Comparison of ENCODE assay signal across 12 cellular contexts in genomic region chr2:191103793-191104192, GRCh38.
"Had no signal": no experiment of that assay in that cellular context is flagged by ENCODE, and none has a peak within 500 bp of the region (broad histone marks: within the 10 kb centered on the region; RNA-seq: fewer than 3 reads in every experiment).

No MANE protein-coding gene starts in this region.

- H3K27me3 ChIP-seq: ascending aorta, colonic mucosa, tibial nerve had no signal

- H3K27ac Mint-ChIP-seq: activated CD8-positive, alpha-beta memory T cell treated with anti-CD3 and anti-CD28 coated beads, Interleukin-2, amount 10 ng/mL, durations not matched to agents 7 days and 5 days had no signal

- H3K27ac ChIP-seq: ascending aorta, colonic mucosa, SK-N-MC, skin epidermis, tibial nerve had no signal

- H3K27me3 Mint-ChIP-seq: activated CD8-positive, alpha-beta memory T cell treated with anti-CD3 and anti-CD28 coated beads, Interleukin-2, amount 10 ng/mL, durations not matched to agents 7 days and 5 days; naive thymus-derived CD8-positive, alpha-beta T cell had no signal

- H3K36me3 ChIP-seq: ascending aorta, colonic mucosa, tibial nerve had no signal

- H3K9me3 Mint-ChIP-seq: naive thymus-derived CD8-positive, alpha-beta T cell had no signal

- DNase-seq: activated CD8-positive, alpha-beta memory T cell treated with anti-CD3 and anti-CD28 coated beads, Interleukin-2, amount 10 ng/mL, durations not matched to agents 7 days and 5 days; colonic mucosa; foreskin melanocyte; head of caudate nucleus; naive thymus-derived CD8-positive, alpha-beta T cell; posterior cingulate gyrus; stimulated activated CD4-positive, alpha-beta T cell treated with anti-CD3 and anti-CD28 coated beads, Interleukin-4, amount 100 ng/mL, for 4 hours; T-helper 1 cell had no signal

- H3K4me1 ChIP-seq: ascending aorta, colonic mucosa, tibial nerve had no signal

- H3K4me3 Mint-ChIP-seq: activated CD8-positive, alpha-beta memory T cell treated with anti-CD3 and anti-CD28 coated beads, Interleukin-2, amount 10 ng/mL, durations not matched to agents 7 days and 5 days had no signal

- H3K9me3 ChIP-seq: ascending aorta, colonic mucosa, tibial nerve had no signal

- H3K4me3 ChIP-seq: ascending aorta, colonic mucosa, SK-N-MC, skin epidermis, tibial nerve had no signal

- ATAC-seq: activated CD8-positive, alpha-beta memory T cell treated with anti-CD3 and anti-CD28 coated beads, Interleukin-2, amount 10 ng/mL, durations not matched to agents 7 days and 5 days; naive thymus-derived CD8-positive, alpha-beta T cell had no signal
